Comparison of ENCODE assay signal across 10 cellular contexts in genomic region chr11:124760205-124760652, GRCh38. TPM values are rescaled to one million over a fixed set of nuclear protein-coding genes. Genes with fewer than 3 reads are reported as not detected.
DNase-seq lines count a peak whose midpoint lies in the region; ATAC-seq and TF ChIP-seq lines count a peak whose summit lies in the region.
"Had no signal": no experiment of that assay in that cellular context is flagged by ENCODE, and none has a peak within 500 bp of the region (broad histone marks: within the 10 kb centered on the region; RNA-seq: fewer than 3 reads in every experiment).

No MANE protein-coding gene starts in this region.

- CTCF ChIA-PET in PC-9 (lab: Charles Lee), result no interaction called here

- no peaks in the 10 kb centered on the region for H3K9me3 Mint-ChIP-seq in stimulated activated naive CD8-positive, alpha-beta T cell treated with anti-CD3 and anti-CD28 coated beads, Interleukin-15, Interleukin-2, amounts not matched to agents 100 ng/mL and 50 ng/mL, for 24 hours
- no peaks in the 10 kb centered on the region for H3K9me3 Mint-ChIP-seq in activated T-helper 17 cell treated with anti-CD3 and anti-CD28 coated beads, Interleukin-2, amount 50 U/mL, for 72 hours

- H4K20me1 ChIP-seq in PC-9 (ENCODE audit: insufficient read depth), result no peaks in the 10 kb centered on the region

- TF ChIP-seq CTCF in right lobe of liver (IDR thresholded peaks at IDR 0.05), result no peak
- TF ChIP-seq CTCF in PC-9 (conservative IDR thresholded peaks at IDR 0.05), result no peak

- no peak for TF ChIP-seq POLR2A in right lobe of liver (IDR thresholded peaks at IDR 0.05)

- H3K9me3 ChIP-seq in right lobe of liver (no peaks in the 10 kb centered on the region), PC-9 (ENCODE audit: insufficient read depth, low read depth) (no peaks in the 10 kb centered on the region)

- H3K27me3 ChIP-seq in right lobe of liver (peaks cover 0 to 25% of the 10 kb centered on the region in 2 donors), PC-9 (ENCODE audit: insufficient read depth, low read depth) (no peaks in the 10 kb centered on the region)

- BruUV-seq in PC-9 (replicated peaks; lab: Mats Ljungman, UMichigan), result no TSS peak

- H3K27ac ChIP-seq in right lobe of liver (peak overlapping the region; percentile 59 to 87 (median 67)), PC-9 (no peak overlapping the region)
- H3K27ac ChIP-seq: KMS-11 had no signal

- intact Hi-C loops in right lobe of liver (cut with DNase I) (loop anchor here (5.0 kb wide), 1 partner anchor 88 kb away; the partner anchor contains the start of genes SIAE (in 2 of the 2) and SPA17 (in 2 of the 2)), PC-9 (cut with micrococcal nuclease; ENCODE audit: unreplicated experiment) (no loop called here)

- DNase-seq in stimulated activated naive CD8-positive, alpha-beta T cell treated with anti-CD3 and anti-CD28 coated beads, Interleukin-15, Interleukin-2, amounts not matched to agents 100 U/mL and 50 U/mL, for 24 hours, result no peak
- DNase-seq in right lobe of liver, result no peak
- DNase-seq in EL, result no peak
- no peak for DNase-seq in NCI-H345 treated with DMSO at 0.1 percent for 48 hours (lab: John Stamatoyannopoulos, UW; ENCODE audit: unreplicated experiment)
- DNase-seq in HPDE6-E6E7 (ENCODE audit: extremely low spot score), result no peak
- no peak for DNase-seq in PC-9
- DNase-seq: foreskin fibroblast had no signal

- peaks cover 15% of the 10 kb centered on the region; the same call in 1 of the 2 replicates for H3K79me2 ChIP-seq in PC-9 (ENCODE audit: low read depth)

- peaks cover 44% of the 10 kb centered on the region for H3K27me3 Mint-ChIP-seq in stimulated activated naive CD8-positive, alpha-beta T cell treated with anti-CD3 and anti-CD28 coated beads, Interleukin-15, Interleukin-2, amounts not matched to agents 100 ng/mL and 50 ng/mL, for 24 hours
- peaks cover 37% of the 10 kb centered on the region for H3K27me3 Mint-ChIP-seq in activated T-helper 17 cell treated with anti-CD3 and anti-CD28 coated beads, Interleukin-2, amount 50 U/mL, for 72 hours

- no peak overlapping the region for H3K27ac Mint-ChIP-seq in stimulated activated naive CD8-positive, alpha-beta T cell treated with anti-CD3 and anti-CD28 coated beads, Interleukin-15, Interleukin-2, amounts not matched to agents 100 ng/mL and 50 ng/mL, for 24 hours
- H3K27ac Mint-ChIP-seq in activated T-helper 17 cell treated with anti-CD3 and anti-CD28 coated beads, Interleukin-2, amount 50 U/mL, for 72 hours, result no peak overlapping the region

- H3K36me3 ChIP-seq in right lobe of liver (no peaks in the 10 kb centered on the region), PC-9 (ENCODE audit: low read depth) (no peaks in the 10 kb centered on the region)

- H3K4me1 Mint-ChIP-seq in stimulated activated naive CD8-positive, alpha-beta T cell treated with anti-CD3 and anti-CD28 coated beads, Interleukin-15, Interleukin-2, amounts not matched to agents 100 ng/mL and 50 ng/mL, for 24 hours (ENCODE audit: low read depth), result peaks cover 45% of the 10 kb centered on the region
- peaks cover 5% of the 10 kb centered on the region for H3K4me1 Mint-ChIP-seq in activated T-helper 17 cell treated with anti-CD3 and anti-CD28 coated beads, Interleukin-2, amount 50 U/mL, for 72 hours

- peaks cover 12% of the 10 kb centered on the region for H3F3A ChIP-seq in PC-9 (ENCODE audit: insufficient read depth, low read depth)

- peaks cover 0 to 29% (median 5%) of the 10 kb centered on the region in 4 donors for H3K4me1 ChIP-seq in right lobe of liver
- peaks cover 26% of the 10 kb centered on the region for H3K4me1 ChIP-seq in PC-9 (replicated peaks; ENCODE audit: insufficient read depth)

- H3K4me3 ChIP-seq in right lobe of liver (peak overlapping the region; percentile 53 to 55 (median 54)), PC-9 (no peak overlapping the region)

- 7% methylated on average over 6 of the region's 25 CpGs for WGBS in right lobe of liver (ENCODE audit: insufficient coverage, low coverage, low lambda C conversion rate, missing lambda C conversion rate)

- H2AFZ ChIP-seq in PC-9, result no peak overlapping the region

- no peaks in the 10 kb centered on the region for H3K36me3 Mint-ChIP-seq in stimulated activated naive CD8-positive, alpha-beta T cell treated with anti-CD3 and anti-CD28 coated beads, Interleukin-15, Interleukin-2, amounts not matched to agents 100 ng/mL and 50 ng/mL, for 24 hours (ENCODE audit: low read depth)
- peaks cover 3% of the 10 kb centered on the region for H3K36me3 Mint-ChIP-seq in activated T-helper 17 cell treated with anti-CD3 and anti-CD28 coated beads, Interleukin-2, amount 50 U/mL, for 72 hours (ENCODE audit: low read depth)

- POLR2A ChIA-PET in PC-9 (lab: Charles Lee; ENCODE audit: unreplicated experiment), result no interaction called here

- H3K9me2 ChIP-seq in PC-9 (ENCODE audit: insufficient read depth), result no peaks in the 10 kb centered on the region

- peak overlapping the region; percentile 65 for H3K4me3 Mint-ChIP-seq in stimulated activated naive CD8-positive, alpha-beta T cell treated with anti-CD3 and anti-CD28 coated beads, Interleukin-15, Interleukin-2, amounts not matched to agents 100 ng/mL and 50 ng/mL, for 24 hours
- H3K4me3 Mint-ChIP-seq in activated T-helper 17 cell treated with anti-CD3 and anti-CD28 coated beads, Interleukin-2, amount 50 U/mL, for 72 hours, result peak overlapping the region; percentile 62

- no peak overlapping the region; the same call in 1 of the 2 replicates for H3K4me2 ChIP-seq in PC-9
- H3K4me2 ChIP-seq: KMS-11 had no signal

- ATAC-seq in stimulated activated naive CD8-positive, alpha-beta T cell treated with anti-CD3 and anti-CD28 coated beads, Interleukin-15, Interleukin-2, amounts not matched to agents 100 U/mL and 50 U/mL, for 24 hours, result no peak
- ATAC-seq in activated T-helper 17 cell treated with anti-CD3 and anti-CD28 coated beads, Interleukin-2, amount 50 U/mL, for 72 hours (replicated peaks), result no peak
- ATAC-seq in right lobe of liver, result no peak

RNA-seq across cellular contexts. Expression of gene ESAM, which starts 1.9 kb away (rescaled TPM):
- under 1 TPM; 0.50 to 0.84 TPM for total RNA-seq in activated T-helper 17 cell treated with anti-CD3 and anti-CD28 coated beads, Interleukin-2, amount 50 U/mL, for 72 hours
- total RNA-seq in right lobe of liver (10 to 100 TPM in 3 of 6 experiments, 1 to 10 TPM in 3; 6.1 to 15.3 (median 9.7) TPM), PC-9 (2021) (13.5 and 15.3 TPM in 2 replicates)

RNA-seq across cellular contexts. Expression of gene VSIG2, which starts 8.2 kb away (rescaled TPM):
- not detected for total RNA-seq in activated T-helper 17 cell treated with anti-CD3 and anti-CD28 coated beads, Interleukin-2, amount 50 U/mL, for 72 hours
- total RNA-seq in right lobe of liver (1 to 10 TPM in 2 of 6 experiments, under 1 TPM in 3, not detected in 1; 0.68 to 1.4 (median 0.83) TPM), PC-9 (2021) (12.4 and 13.6 TPM in 2 replicates)

RNA-seq across cellular contexts. Expression of gene NRGN, which starts 20.5 kb away (rescaled TPM):
- 1 to 10 TPM; 7.3 to 8.0 TPM for total RNA-seq in activated T-helper 17 cell treated with anti-CD3 and anti-CD28 coated beads, Interleukin-2, amount 50 U/mL, for 72 hours
- total RNA-seq in right lobe of liver (1 to 10 TPM in 3 of 6 experiments, under 1 TPM in 2, not detected in 1; 0.43 to 4.6 (median 1.4) TPM), PC-9 (2021) (6.8 and 10.2 TPM in 2 replicates)

RNA-seq across cellular contexts. Expression of gene MSANTD2, which starts 40.0 kb away (rescaled TPM):
- 10 to 100 TPM in 1 of 2 donors, 1 to 10 TPM in 1; 6.9 to 10.6 TPM for total RNA-seq in activated T-helper 17 cell treated with anti-CD3 and anti-CD28 coated beads, Interleukin-2, amount 50 U/mL, for 72 hours
- total RNA-seq in right lobe of liver (1 to 10 TPM; 2.6 to 4.7 (median 3.6) TPM), PC-9 (2021) (16.9 and 18.1 TPM in 2 replicates)
